ENCODE assay signal across 8 cellular contexts in genomic region chr1:36384542-36385409, GRCh38. TPM values are rescaled to one million over a fixed set of nuclear protein-coding genes. Genes with fewer than 3 reads are reported as not detected.
A peak's percentile ranks its signal among the peaks of the same experiment; 100 is the strongest.
DNase-seq lines count a peak whose midpoint lies in the region; ATAC-seq and TF ChIP-seq lines count a peak whose summit lies in the region.

No MANE protein-coding gene starts in this region.

- ATAC-seq in left colon (peak; percentile 43), HG02852 (IDR thresholded peaks at IDR 0.05; ENCODE audit: unreplicated experiment) (no peak), GM18858 (IDR thresholded peaks at IDR 0.05; ENCODE audit: unreplicated experiment) (no peak)

- H3K4me3 Mint-ChIP-seq in chondrocyte (ENCODE audit: unreplicated experiment), result peak overlapping the region; percentile 92

- no peak for TF ChIP-seq CTCF in chondrocyte (IDR thresholded peaks at IDR 0.05)

- peak overlapping the region; percentile 90 for H3K27ac Mint-ChIP-seq in chondrocyte (ENCODE audit: unreplicated experiment)

- intact Hi-C loops in left colon (cut with DNase I, micrococcal nuclease), result no loop called here

- H3K36me3 ChIP-seq in MG63, result peaks cover 13% of the 10 kb centered on the region

- H3K27me3 Mint-ChIP-seq in chondrocyte (ENCODE audit: low read depth), result no peaks in the 10 kb centered on the region

- H3K4me3 ChIP-seq in MG63, result peak overlapping the region; percentile 86

- peaks cover 79% of the 10 kb centered on the region for H3K4me1 Mint-ChIP-seq in chondrocyte (ENCODE audit: low read depth)

- H3K27me3 ChIP-seq in MG63, result no peaks in the 10 kb centered on the region

- peaks cover 5% of the 10 kb centered on the region for H3K36me3 Mint-ChIP-seq in chondrocyte (ENCODE audit: low read depth)

- H3K9me3 Mint-ChIP-seq in chondrocyte (ENCODE audit: low read depth), result no peaks in the 10 kb centered on the region

- peak; percentile 78 for DNase-seq in GDM1 (lab: John Stamatoyannopoulos, UW)
- DNase-seq in MG63, result peak; percentile 24
- peak in 3 of 5 experiments; percentile 23 to 68 (median 49) for DNase-seq in T-helper 2 cell
- DNase-seq in chondrocyte (ENCODE audit: low spot score), result no peak
- peak; percentile 86 to 89 for DNase-seq in left colon
- peak; percentile 12 to 22 for DNase-seq in stimulated activated CD4-positive, alpha-beta T cell treated with anti-CD3 and anti-CD28 coated beads, Interleukin-4, amount 100 ng/mL, for 4 hours

- no peaks in the 10 kb centered on the region for H3K9me3 ChIP-seq in MG63

RNA-seq across cellular contexts. Expression of gene STK40, which starts 0.9 kb away (rescaled TPM):
- 10.0 and 13.2 TPM in 2 replicates for total RNA-seq in MG63 (2014; rRNA removed; shearing (Covaris generic); ENCODE audit: low replicate concordance)
- 42.6 to 63.7 TPM (median 59.9 TPM) in 3 replicates for total RNA-seq in chondrocyte
- total RNA-seq in left colon, result 10 to 100 TPM; 55.6 to 67.0 TPM

RNA-seq across cellular contexts. Expression of gene LSM10, which starts 12.9 kb away (rescaled TPM):
- total RNA-seq in MG63 (2014; rRNA removed; shearing (Covaris generic); ENCODE audit: low replicate concordance), result 32.0 and 53.7 TPM in 2 replicates
- total RNA-seq in chondrocyte, result 45.0 to 47.3 TPM (median 45.7 TPM) in 3 replicates
- total RNA-seq in left colon, result 10 to 100 TPM; 24.1 to 24.2 TPM
